9 cellular contexts compared by ENCODE assay signal in the genomic region with DNA sequence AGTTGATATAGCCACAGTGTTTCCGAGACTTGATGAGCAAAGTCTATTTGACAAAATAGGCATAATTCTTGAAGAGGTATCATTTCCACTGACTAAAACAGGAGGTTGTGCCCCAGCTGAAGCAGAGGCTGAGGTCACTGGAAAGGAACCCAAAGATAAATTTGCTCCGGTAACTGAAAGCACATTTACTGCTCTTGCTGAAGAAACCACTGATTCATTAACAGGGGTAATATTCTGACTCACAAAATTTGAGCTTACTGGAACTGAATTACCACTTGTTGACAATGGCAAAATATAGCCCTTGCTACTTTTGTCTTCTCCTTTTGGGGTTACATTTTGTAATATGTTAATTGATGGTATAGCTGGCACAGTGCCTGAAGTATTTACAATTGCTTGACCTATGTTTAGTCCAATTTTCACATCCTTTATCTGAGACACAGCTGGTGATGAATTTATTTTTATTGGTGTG. TPM values are rescaled to one million over a fixed set of nuclear protein-coding genes. Genes with fewer than 3 reads are reported as not detected.
DNase-seq lines count a peak whose midpoint lies in the region; ATAC-seq, FAIRE-seq and TF ChIP-seq lines count a peak whose summit lies in the region.
"Had no signal": no experiment of that assay in that cellular context is flagged by ENCODE, and none has a peak within 500 bp of the region (broad histone marks: within the 10 kb centered on the region; RNA-seq: fewer than 3 reads in every experiment).

No MANE protein-coding gene starts in this region.

- no peaks in the 10 kb centered on the region for H3K4me1 ChIP-seq in breast epithelium

- TF ChIP-seq POLR2A in breast epithelium (IDR thresholded peaks at IDR 0.05): no peak

- no peak overlapping the region for H3K4me3 ChIP-seq in bronchial epithelial cell (ENCODE audit: low read depth, low read length)
- no peak overlapping the region for H3K4me3 ChIP-seq in breast epithelium

- TF ChIP-seq CTCF in bronchial epithelial cell (IDR thresholded peaks at IDR 0.05; ENCODE audit: insufficient read depth, low read length, severe bottlenecking): no peak
- no peak for TF ChIP-seq CTCF in breast epithelium (IDR thresholded peaks at IDR 0.05)

- H3K9me3 ChIP-seq in breast epithelium: no peaks in the 10 kb centered on the region

- DNase-seq in bronchial epithelial cell (ENCODE audit: low read depth): no peak
- no peak for DNase-seq in left ventricle myocardium superior
- no peak for DNase-seq in OCI-M1 (lab: John Stamatoyannopoulos, UW)
- no peak for DNase-seq in iPS-NIHi11 (ENCODE audit: low spot score)
- DNase-seq in breast epithelium (ENCODE audit: low spot score in 2 of 2): no peak
- DNase-seq: SHP77 had no signal

- H3K27me3 ChIP-seq in bronchial epithelial cell (ENCODE audit: control insufficient read depth, insufficient read depth, low read length) (no peaks in the 10 kb centered on the region), breast epithelium (no peaks in the 10 kb centered on the region)

- no peak overlapping the region for H3K27ac ChIP-seq in breast epithelium

- peak; percentile 28 for FAIRE-seq in bronchial epithelial cell (lab: Jason Lieb, UNC)

- ATAC-seq in GM18502 (IDR thresholded peaks at IDR 0.05; ENCODE audit: poor library complexity, unreplicated experiment) (peak; percentile 86), GM19467 (IDR thresholded peaks at IDR 0.05; ENCODE audit: unreplicated experiment) (peak; percentile 88), HG03066 (IDR thresholded peaks at IDR 0.05; ENCODE audit: low read depth, unreplicated experiment) (peak; percentile 91), left ventricle myocardium superior (no peak)

- intact Hi-C loops in left ventricle myocardium superior (cut with micrococcal nuclease) (no loop called here), breast epithelium (cut with DNase I; ENCODE audit: low total_unique reads) (no loop called here)

- H3K36me3 ChIP-seq in bronchial epithelial cell (ENCODE audit: control insufficient read depth, insufficient read depth, low read length) (peaks cover 7% of the 10 kb centered on the region), breast epithelium (no peaks in the 10 kb centered on the region)

RNA-seq across cellular contexts. Expression of gene MLANA, which starts 30.2 kb away (rescaled TPM):
- total RNA-seq in bronchial epithelial cell: not detected in 2 replicates
- total RNA-seq in left ventricle myocardium superior: not detected
- total RNA-seq in breast epithelium: not detected
